Comparison of ENCODE assay signal across 23 cellular contexts in genomic region chr12:109500406-109501185, GRCh38.
"Had no signal": no experiment of that assay in that cellular context is flagged by ENCODE, and none has a peak within 500 bp of the region (broad histone marks: within the 10 kb centered on the region; RNA-seq: fewer than 3 reads in every experiment).

No MANE protein-coding gene starts in this region.

- FAIRE-seq: islet of Langerhans, small intestine had no signal

- DNase-seq: activated CD4-positive, alpha-beta T cell treated with anti-CD3 and anti-CD28 coated beads for 36 hours; activated CD4-positive, CD25-positive, alpha-beta regulatory T cell; activated CD8-positive, alpha-beta memory T cell treated with anti-CD3 and anti-CD28 coated beads, Interleukin-2, amount 10 ng/mL, durations not matched to agents 7 days and 5 days; activated CD8-positive, alpha-beta T cell treated with anti-CD3 and anti-CD28 coated beads, Interleukin-2, amount 10 ng/mL, durations not matched to agents 7 days and 5 days; activated effector memory CD4-positive, alpha-beta T cell treated with Interleukin-2 at 50 U/mL for 16 hours; activated naive CD4-positive, alpha-beta T cell treated with Interleukin-2 at 50 U/mL for 16 hours; activated naive CD8-positive, alpha-beta T cell treated with anti-CD3 and anti-CD28 coated beads, Interleukin-2, amount 10 ng/mL, durations not matched to agents 7 days and 5 days; activated T-cell treated with anti-CD3 and anti-CD28 coated beads, Interleukin-2, amount 50 U/mL, for 72 hours; brain microvascular endothelial cell; foreskin keratinocyte; left ventricle myocardium inferior; sigmoid colon; small intestine; stimulated activated naive CD4-positive, alpha-beta T cell; T-helper 1 cell; tibial artery; upper lobe of right lung had no signal

- H3K9me3 ChIP-seq: ascending aorta, left ventricle myocardium inferior, neutrophil, prostate gland, sigmoid colon, suprapubic skin, tibial artery, upper lobe of right lung had no signal

- H3K27me3 ChIP-seq: ascending aorta, brain microvascular endothelial cell, foreskin keratinocyte, neutrophil, sigmoid colon, suprapubic skin, tibial artery, upper lobe of right lung had no signal

- H3K27ac ChIP-seq: ascending aorta, brain microvascular endothelial cell, foreskin keratinocyte, left ventricle myocardium inferior, neutrophil, prostate gland, sigmoid colon, suprapubic skin, tibial artery, upper lobe of right lung had no signal

- ATAC-seq: activated CD4-positive, alpha-beta T cell treated with anti-CD3 and anti-CD28 coated beads for 36 hours; activated CD8-positive, alpha-beta memory T cell treated with anti-CD3 and anti-CD28 coated beads, Interleukin-2, amount 10 ng/mL, durations not matched to agents 7 days and 5 days; activated CD8-positive, alpha-beta T cell treated with anti-CD3 and anti-CD28 coated beads, Interleukin-2, amount 10 ng/mL, durations not matched to agents 7 days and 5 days; activated T-cell treated with anti-CD3 and anti-CD28 coated beads, Interleukin-2, amount 50 U/mL, for 72 hours; esophagus mucosa; foreskin keratinocyte; upper lobe of right lung had no signal

- H3K4me3 ChIP-seq: ascending aorta, left ventricle myocardium inferior, prostate gland, sigmoid colon, suprapubic skin, tibial artery, upper lobe of right lung had no signal

- H3K4me1 ChIP-seq: ascending aorta, left ventricle myocardium inferior, prostate gland, sigmoid colon, suprapubic skin, tibial artery, upper lobe of right lung had no signal
